In genomic region chr1:119660253-119661078, GRCh38 we compare ENCODE assay signal across 11 cellular contexts. TPM values are rescaled to one million over a fixed set of nuclear protein-coding genes. Genes with fewer than 3 reads are reported as not detected.
DNase-seq lines count a peak whose midpoint lies in the region; ATAC-seq and TF ChIP-seq lines count a peak whose summit lies in the region.
"Had no signal": no experiment of that assay in that cellular context is flagged by ENCODE, and none has a peak within 500 bp of the region (broad histone marks: within the 10 kb centered on the region; RNA-seq: fewer than 3 reads in every experiment).

No MANE protein-coding gene starts in this region.

- ATAC-seq in GM18861 (IDR thresholded peaks at IDR 0.05; ENCODE audit: unreplicated experiment): peak; percentile 80
- ATAC-seq in HG02623 (IDR thresholded peaks at IDR 0.05; ENCODE audit: unreplicated experiment): peak; percentile 39
- no peak for ATAC-seq in foreskin keratinocyte

- H3K4me1 ChIP-seq in muscle layer of duodenum (ENCODE audit: control insufficient read depth in 1 of 2, insufficient read depth in 2 of 2, low read length in 2 of 2) (peaks cover 0 to 2% of the 10 kb centered on the region in 2 donors), foreskin keratinocyte (no peaks in the 10 kb centered on the region)

- TF ChIP-seq CTCF in foreskin keratinocyte (conservative IDR thresholded peaks at IDR 0.05): no peak

- DNase-seq in NCI-H524 (lab: John Stamatoyannopoulos, UW): peak; percentile 59 to 87
- DNase-seq in HuH-7 (ENCODE audit: low spot score): no peak
- DNase-seq in putamen (ENCODE audit: low spot score): no peak
- DNase-seq in Kasumi-1 (lab: John Stamatoyannopoulos, UW): no peak
- DNase-seq in foreskin keratinocyte: no peak
- DNase-seq: activated CD8-positive, alpha-beta memory T cell treated with anti-CD3 and anti-CD28 coated beads, Interleukin-2, amount 50 U/mL, for 4 hours had no signal

- no peaks in the 10 kb centered on the region for H3K36me3 ChIP-seq in muscle layer of duodenum (ENCODE audit: control insufficient read depth in 1 of 2, insufficient read depth in 2 of 2, low read length in 2 of 2)
- H3K36me3 ChIP-seq: esophagus muscularis mucosa, upper lobe of left lung had no signal

- H3K4me3 ChIP-seq in muscle layer of duodenum (ENCODE audit: low read depth in 1 of 2, low read length in 2 of 2): peak overlapping the region in 1 of 2 donors; percentile 24
- H3K4me3 ChIP-seq: esophagus muscularis mucosa, upper lobe of left lung had no signal

- peak overlapping the region; percentile 67 for H3K27ac ChIP-seq in muscle layer of duodenum (ENCODE audit: low read length)
- no peak overlapping the region for H3K27ac ChIP-seq in foreskin keratinocyte
- H3K27ac ChIP-seq: esophagus muscularis mucosa, upper lobe of left lung had no signal

- no peaks in the 10 kb centered on the region for H3K9me3 ChIP-seq in muscle layer of duodenum (ENCODE audit: control insufficient read depth in 1 of 2, low read length in 2 of 2)
- H3K9me3 ChIP-seq: esophagus muscularis mucosa, upper lobe of left lung had no signal

- H3K27me3 ChIP-seq in muscle layer of duodenum (ENCODE audit: low read depth, low read length) (no peaks in the 10 kb centered on the region), foreskin keratinocyte (no peaks in the 10 kb centered on the region)
- H3K27me3 ChIP-seq: esophagus muscularis mucosa, upper lobe of left lung had no signal

RNA-seq across cellular contexts. Expression of gene ZNF697, which starts 12.4 kb away (rescaled TPM):
- 6.7 and 7.7 TPM in 2 replicates for total RNA-seq in foreskin keratinocyte
- polyA plus RNA-seq in foreskin keratinocyte: 2.1 TPM in 2 replicates

RNA-seq across cellular contexts. Expression of gene PHGDH, which starts 51.3 kb away (rescaled TPM):
- total RNA-seq in foreskin keratinocyte: 104 and 195 TPM in 2 replicates
- 121 and 247 TPM in 2 replicates for polyA plus RNA-seq in foreskin keratinocyte

Comparison
In these comparisons a context has a peak if more than half of its experiments do, and no peak if none do; other contexts are left out.
1. DNase-seq: peak in NCI-H524 (2 of 2); none in HuH-7 (single experiment), putamen (single experiment), Kasumi-1 (0 of 2) and foreskin keratinocyte (0 of 2).